In genomic region chr5:78552729-78553341, GRCh38 we compare ENCODE assay signal across 29 cellular contexts.
DNase-seq lines count a peak whose midpoint lies in the region; ATAC-seq, FAIRE-seq and TF ChIP-seq lines count a peak whose summit lies in the region.
"Had no signal": no experiment of that assay in that cellular context is flagged by ENCODE, and none has a peak within 500 bp of the region (broad histone marks: within the 10 kb centered on the region; RNA-seq: fewer than 3 reads in every experiment).

No MANE protein-coding gene starts in this region.

- H4K20me1 ChIP-seq in GM23338 (replicated peaks; ENCODE audit: insufficient read depth): peaks cover 4% of the 10 kb centered on the region; the same call in 1 of the 2 replicates

- no peak overlapping the region for H2AFZ ChIP-seq in GM23338

- peak overlapping the region in 1 of 2 donors; percentile 41 for H3K27ac Mint-ChIP-seq in natural killer cell
- H3K27ac Mint-ChIP-seq in GM23338: no peak overlapping the region
- H3K27ac Mint-ChIP-seq in T-helper 2 cell treated with Interferon-gamma antibody and Interleukin-4, amounts not matched to agents 5 μg/mL and 100 μg/mL, for 36 hours: no peak overlapping the region
- H3K27ac Mint-ChIP-seq: activated CD4-positive, alpha-beta memory T cell treated with anti-CD3 and anti-CD28 coated beads, Interleukin-2, amount 10 ng/mL, durations not matched to agents 7 days and 5 days; activated T-cell treated with anti-CD3 and anti-CD28 coated beads, Interleukin-2, amount 50 U/mL, for 24 hours had no signal

- TF ChIP-seq CTCF in bronchial epithelial cell (IDR thresholded peaks at IDR 0.05; ENCODE audit: insufficient read depth, low read length, severe bottlenecking): no peak
- no peak for TF ChIP-seq CTCF in natural killer cell (IDR thresholded peaks at IDR 0.05)
- TF ChIP-seq CTCF in GM23338 (conservative IDR thresholded peaks at IDR 0.05; ENCODE audit: low read depth in 2 of 2): no peak

- 0 out of 2 replicates have a peak, but pooled peaks cover 4% of the 10 kb centered on the region for H3K9me2 ChIP-seq in GM23338 (ENCODE audit: insufficient read depth)

- H3K27me3 ChIP-seq in bronchial epithelial cell (ENCODE audit: control insufficient read depth, insufficient read depth, low read length): no peaks in the 10 kb centered on the region
- no peaks in the 10 kb centered on the region for H3K27me3 ChIP-seq in GM23338 (ENCODE audit: insufficient read depth)
- H3K27me3 ChIP-seq: breast epithelium had no signal

- H3F3A ChIP-seq in GM23338 (replicated peaks; ENCODE audit: low read depth): no peaks in the 10 kb centered on the region

- H3K36me3 Mint-ChIP-seq in natural killer cell (no peaks in the 10 kb centered on the region), GM23338 (ENCODE audit: low read depth) (peaks cover 46% of the 10 kb centered on the region)
- H3K36me3 Mint-ChIP-seq in T-helper 2 cell treated with Interferon-gamma antibody and Interleukin-4, amounts not matched to agents 5 μg/mL and 100 μg/mL, for 36 hours (ENCODE audit: low read depth): no peaks in the 10 kb centered on the region
- H3K36me3 Mint-ChIP-seq: CD4-positive, CD25-positive, alpha-beta regulatory T cell had no signal

- no peak overlapping the region for H3K27ac ChIP-seq in GM23338 (ENCODE audit: low read depth)
- H3K27ac ChIP-seq: right lobe of liver had no signal

- H3K4me1 ChIP-seq in GM23338 (ENCODE audit: insufficient read depth): no peaks in the 10 kb centered on the region; the same call in 1 of the 2 replicates
- H3K4me1 ChIP-seq: breast epithelium, right lobe of liver had no signal

- ATAC-seq in natural killer cell: peak in 2 of 3 donors; percentile 46 to 70
- ATAC-seq in GM23338: no peak
- no peak for ATAC-seq in GM21360 (IDR thresholded peaks at IDR 0.05; ENCODE audit: unreplicated experiment)
- ATAC-seq: HepG2, left lobe of liver had no signal

- peaks cover 47% of the 10 kb centered on the region for H3K79me2 ChIP-seq in GM23338 (replicated peaks; ENCODE audit: insufficient read depth)

- H3K4me3 ChIP-seq in bronchial epithelial cell (ENCODE audit: low read depth, low read length): no peak overlapping the region
- no peak overlapping the region for H3K4me3 ChIP-seq in GM23338
- H3K4me3 ChIP-seq: breast epithelium, right lobe of liver had no signal

- H3K4me1 Mint-ChIP-seq in natural killer cell (peaks cover 14 to 19% of the 10 kb centered on the region in 2 donors), GM23338 (peaks cover 11% of the 10 kb centered on the region)
- H3K4me1 Mint-ChIP-seq in T-helper 2 cell treated with Interferon-gamma antibody and Interleukin-4, amounts not matched to agents 5 μg/mL and 100 μg/mL, for 36 hours (ENCODE audit: low read depth): peaks cover 2% of the 10 kb centered on the region
- H3K4me1 Mint-ChIP-seq: neural crest cell had no signal

- DNase-seq in ELR (ENCODE audit: low read depth): peak; percentile 26
- peak; percentile 88 for DNase-seq in M059J (ENCODE audit: low read depth)
- DNase-seq in bronchial epithelial cell (ENCODE audit: low read depth): peak; percentile 66
- no peak for DNase-seq in natural killer cell
- DNase-seq in GM23338 (ENCODE audit: low spot score): no peak
- DNase-seq in T-helper 2 cell treated with Interferon-gamma antibody and Interleukin-4, amounts not matched to agents 5 μg/mL and 100 μg/mL, for 36 hours (ENCODE audit: low spot score): no peak
- DNase-seq: activated CD4-positive, alpha-beta memory T cell treated with anti-CD3 and anti-CD28 coated beads, Interleukin-2, amount 10 ng/mL, durations not matched to agents 7 days and 5 days; activated naive CD4-positive, alpha-beta T cell; activated T-cell treated with anti-CD3 and anti-CD28 coated beads, Interleukin-2, amount 50 U/mL, for 24 hours; amniotic stem cell; CD4-positive, CD25-positive, alpha-beta regulatory T cell; DMS 273 treated with DMSO at 0.1 percent for 48 hours; GF-D8; head of caudate nucleus; midbrain; NCI-H1417; NCI-H510A; posterior cingulate gyrus; right lobe of liver; Right ventricle myocardium superior; stimulated activated CD8-positive, alpha-beta memory T cell treated with anti-CD3 and anti-CD28 coated beads, Interleukin-4, amount 100 ng/mL, for 48 hours; substantia nigra had no signal

- no peaks in the 10 kb centered on the region for H3K9me3 Mint-ChIP-seq in natural killer cell
- H3K9me3 Mint-ChIP-seq in GM23338: peaks cover 17% of the 10 kb centered on the region; the same call in 2 of the 3 replicates
- H3K9me3 Mint-ChIP-seq in T-helper 2 cell treated with Interferon-gamma antibody and Interleukin-4, amounts not matched to agents 5 μg/mL and 100 μg/mL, for 36 hours: no peaks in the 10 kb centered on the region
- H3K9me3 Mint-ChIP-seq: activated CD4-positive, alpha-beta memory T cell treated with anti-CD3 and anti-CD28 coated beads, Interleukin-2, amount 10 ng/mL, durations not matched to agents 7 days and 5 days; activated T-cell treated with anti-CD3 and anti-CD28 coated beads, Interleukin-2, amount 50 U/mL, for 24 hours had no signal

- H3K4me2 ChIP-seq in GM23338: no peak overlapping the region

- H3K36me3 ChIP-seq in bronchial epithelial cell (ENCODE audit: control insufficient read depth, insufficient read depth, low read length) (no peaks in the 10 kb centered on the region), GM23338 (ENCODE audit: insufficient read depth) (no peaks in the 10 kb centered on the region; the same call in 1 of the 2 replicates)
- H3K36me3 ChIP-seq: breast epithelium, right lobe of liver had no signal

- H3K27me3 Mint-ChIP-seq in natural killer cell (ENCODE audit: low read depth in 2 of 2) (peaks cover 2 to 25% of the 10 kb centered on the region in 2 donors), GM23338 (ENCODE audit: insufficient read depth, low read depth, poor library complexity) (peaks cover 3% of the 10 kb centered on the region)
- H3K27me3 Mint-ChIP-seq in T-helper 2 cell treated with Interferon-gamma antibody and Interleukin-4, amounts not matched to agents 5 μg/mL and 100 μg/mL, for 36 hours (ENCODE audit: low read depth): peaks cover 16% of the 10 kb centered on the region

- H3K4me3 Mint-ChIP-seq in natural killer cell (peak overlapping the region; percentile 66), GM23338 (no peak overlapping the region)
- H3K4me3 Mint-ChIP-seq in T-helper 2 cell treated with Interferon-gamma antibody and Interleukin-4, amounts not matched to agents 5 μg/mL and 100 μg/mL, for 36 hours: no peak overlapping the region
- H3K4me3 Mint-ChIP-seq: activated CD4-positive, alpha-beta memory T cell treated with anti-CD3 and anti-CD28 coated beads, Interleukin-2, amount 10 ng/mL, durations not matched to agents 7 days and 5 days; activated T-cell treated with anti-CD3 and anti-CD28 coated beads, Interleukin-2, amount 50 U/mL, for 24 hours; CD4-positive, CD25-positive, alpha-beta regulatory T cell; neural crest cell had no signal

- FAIRE-seq in bronchial epithelial cell (lab: Jason Lieb, UNC): peak; percentile 72
- FAIRE-seq: endothelial cell of umbilical vein, HepG2, urothelium cell line had no signal

- intact Hi-C loops in natural killer cell (cut with micrococcal nuclease): no loop called here

TF ChIP-seq in GM23338, 12 proteins besides CTCF, POLR2A, EP300 and RAD21 (continues in another document):
- no peak for TF ChIP-seq JUNB (IDR thresholded peaks at IDR 0.05; ENCODE audit: unreplicated experiment)
- TF ChIP-seq POLR2AphosphoS5 (IDR thresholded peaks at IDR 0.05; ENCODE audit: low read depth): no peak
- TF ChIP-seq EZH2phosphoT487 (IDR thresholded peaks at IDR 0.05; ENCODE audit: unreplicated experiment): no peak
- TF ChIP-seq, protein P1, sequence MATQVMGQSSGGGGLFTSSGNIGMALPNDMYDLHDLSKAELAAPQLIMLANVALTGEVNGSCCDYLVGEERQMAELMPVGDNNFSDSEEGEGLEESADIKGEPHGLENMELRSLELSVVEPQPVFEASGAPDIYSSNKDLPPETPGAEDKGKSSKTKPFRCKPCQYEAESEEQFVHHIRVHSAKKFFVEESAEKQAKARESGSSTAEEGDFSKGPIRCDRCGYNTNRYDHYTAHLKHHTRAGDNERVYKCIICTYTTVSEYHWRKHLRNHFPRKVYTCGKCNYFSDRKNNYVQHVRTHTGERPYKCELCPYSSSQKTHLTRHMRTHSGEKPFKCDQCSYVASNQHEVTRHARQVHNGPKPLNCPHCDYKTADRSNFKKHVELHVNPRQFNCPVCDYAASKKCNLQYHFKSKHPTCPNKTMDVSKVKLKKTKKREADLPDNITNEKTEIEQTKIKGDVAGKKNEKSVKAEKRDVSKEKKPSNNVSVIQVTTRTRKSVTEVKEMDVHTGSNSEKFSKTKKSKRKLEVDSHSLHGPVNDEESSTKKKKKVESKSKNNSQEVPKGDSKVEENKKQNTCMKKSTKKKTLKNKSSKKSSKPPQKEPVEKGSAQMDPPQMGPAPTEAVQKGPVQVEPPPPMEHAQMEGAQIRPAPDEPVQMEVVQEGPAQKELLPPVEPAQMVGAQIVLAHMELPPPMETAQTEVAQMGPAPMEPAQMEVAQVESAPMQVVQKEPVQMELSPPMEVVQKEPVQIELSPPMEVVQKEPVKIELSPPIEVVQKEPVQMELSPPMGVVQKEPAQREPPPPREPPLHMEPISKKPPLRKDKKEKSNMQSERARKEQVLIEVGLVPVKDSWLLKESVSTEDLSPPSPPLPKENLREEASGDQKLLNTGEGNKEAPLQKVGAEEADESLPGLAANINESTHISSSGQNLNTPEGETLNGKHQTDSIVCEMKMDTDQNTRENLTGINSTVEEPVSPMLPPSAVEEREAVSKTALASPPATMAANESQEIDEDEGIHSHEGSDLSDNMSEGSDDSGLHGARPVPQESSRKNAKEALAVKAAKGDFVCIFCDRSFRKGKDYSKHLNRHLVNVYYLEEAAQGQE (IDR thresholded peaks at IDR 0.05; ENCODE audit: unreplicated experiment): no peak

Comparison
In these comparisons a context has a peak if more than half of its experiments do, and no peak if none do; other contexts are left out.
1. DNase-seq: peak in ELR (single experiment), M059J (single experiment) and bronchial epithelial cell (single experiment); none in natural killer cell (single experiment), GM23338 (single experiment) and T-helper 2 cell treated with Interferon-gamma antibody and Interleukin-4, amounts not matched to agents 5 μg/mL and 100 μg/mL, for 36 hours (single experiment).
2. ATAC-seq: peak in natural killer cell (2 of 3); none in GM23338 (single experiment) and GM21360 (single experiment).